ENCODE assay signal across 17 cellular contexts in the genomic region with DNA sequence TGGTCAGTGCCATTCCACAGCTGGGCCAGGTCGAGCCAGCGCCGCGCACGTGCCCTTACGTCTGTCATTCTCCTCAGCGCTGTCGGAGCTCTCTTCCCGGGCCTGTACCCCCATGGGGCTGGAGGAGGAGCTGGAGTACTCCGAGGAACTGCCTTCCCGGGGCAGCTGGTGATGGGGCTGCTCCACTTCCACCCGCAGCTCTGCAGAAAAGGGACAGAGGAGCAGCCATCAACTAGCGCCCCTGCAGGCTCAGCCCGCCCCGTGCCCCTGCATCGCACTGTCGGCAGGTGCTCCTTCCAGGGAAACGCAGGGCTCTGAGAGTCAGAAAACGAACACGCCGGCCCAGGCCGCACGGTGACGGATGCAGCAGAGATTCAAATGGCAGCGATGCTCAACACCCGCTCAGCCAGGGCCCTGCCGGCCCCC. TPM values are rescaled to one million over a fixed set of nuclear protein-coding genes. Genes with fewer than 3 reads are reported as not detected.
DNase-seq lines count a peak whose midpoint lies in the region; ATAC-seq and TF ChIP-seq lines count a peak whose summit lies in the region.
"Had no signal": no experiment of that assay in that cellular context is flagged by ENCODE, and none has a peak within 500 bp of the region (broad histone marks: within the 10 kb centered on the region; RNA-seq: fewer than 3 reads in every experiment).

No MANE protein-coding gene starts in this region.

- in situ Hi-C loops in G401 (cut with HindIII; ENCODE audit: low sequenced_read_pairs) = no loop called here

- peak overlapping the region; percentile 36 for H3K27ac Mint-ChIP-seq in activated CD4-positive, alpha-beta T cell treated with anti-CD3 and anti-CD28 coated beads, Interleukin-2, amount 10 ng/mL, durations not matched to agents 7 days and 5 days
- peak overlapping the region; percentile 64 for H3K27ac Mint-ChIP-seq in endothelial cell (ENCODE audit: unreplicated experiment)
- H3K27ac Mint-ChIP-seq: CD8-positive, alpha-beta T cell had no signal

- H3K4me1 Mint-ChIP-seq in activated CD4-positive, alpha-beta T cell treated with anti-CD3 and anti-CD28 coated beads, Interleukin-2, amount 10 ng/mL, durations not matched to agents 7 days and 5 days = no peaks in the 10 kb centered on the region
- no peaks in the 10 kb centered on the region for H3K4me1 Mint-ChIP-seq in endothelial cell (ENCODE audit: unreplicated experiment)
- H3K4me1 Mint-ChIP-seq: CD14-positive monocyte had no signal

- no peak for ATAC-seq in GM19455 (IDR thresholded peaks at IDR 0.05; ENCODE audit: unreplicated experiment)
- ATAC-seq: CD8-positive, alpha-beta T cell; HCT116 had no signal

- no peak for DNase-seq in activated CD4-positive, alpha-beta T cell treated with anti-CD3 and anti-CD28 coated beads, Interleukin-2, amount 10 ng/mL, durations not matched to agents 7 days and 5 days
- no peak for DNase-seq in activated CD4-positive, alpha-beta T cell treated with anti-CD3 and anti-CD28 coated beads for 48 hours
- DNase-seq in endothelial cell (ENCODE audit: low spot score) (no peak), posterior vena cava (ENCODE audit: low spot score) (peak; percentile 72), mucosa of gallbladder (ENCODE audit: low spot score) (no peak), G401 (ENCODE audit: low spot score) (no peak), Kasumi-1 (lab: John Stamatoyannopoulos, UW) (no peak)
- DNase-seq: CD8-positive, alpha-beta T cell; COR-L47; DMS153; DMS79 treated with DMSO at 0.1 percent for 48 hours; EL; GDM1; IMR-90 had no signal

- peaks cover 2% of the 10 kb centered on the region for H3K36me3 Mint-ChIP-seq in activated CD4-positive, alpha-beta T cell treated with anti-CD3 and anti-CD28 coated beads, Interleukin-2, amount 10 ng/mL, durations not matched to agents 7 days and 5 days (ENCODE audit: low read depth)
- peaks cover 38% of the 10 kb centered on the region for H3K36me3 Mint-ChIP-seq in endothelial cell (ENCODE audit: low read depth, unreplicated experiment)

- H3K9me3 Mint-ChIP-seq in activated CD4-positive, alpha-beta T cell treated with anti-CD3 and anti-CD28 coated beads, Interleukin-2, amount 10 ng/mL, durations not matched to agents 7 days and 5 days = no peaks in the 10 kb centered on the region
- H3K9me3 Mint-ChIP-seq in endothelial cell (ENCODE audit: unreplicated experiment) = no peaks in the 10 kb centered on the region
- H3K9me3 Mint-ChIP-seq: CD8-positive, alpha-beta T cell had no signal

- CTCF ChIA-PET in activated CD4-positive, alpha-beta T cell treated with anti-CD3 and anti-CD28 coated beads, Interleukin-2, amount 10 ng/mL, durations not matched to agents 7 days and 5 days (lab: Charles Lee) = interaction anchor here (1.2 kb wide), 1 partner anchor 18 kb away, joined by 7 read pairs; no protein-coding TSS in a partner anchor

- no peaks in the 10 kb centered on the region for H3K27me3 Mint-ChIP-seq in activated CD4-positive, alpha-beta T cell treated with anti-CD3 and anti-CD28 coated beads, Interleukin-2, amount 10 ng/mL, durations not matched to agents 7 days and 5 days
- peaks cover 6% of the 10 kb centered on the region for H3K27me3 Mint-ChIP-seq in endothelial cell (ENCODE audit: unreplicated experiment)

- intact Hi-C loops in posterior vena cava (cut with DNase I) = no loop called here

- no peak overlapping the region for H3K4me3 Mint-ChIP-seq in activated CD4-positive, alpha-beta T cell treated with anti-CD3 and anti-CD28 coated beads, Interleukin-2, amount 10 ng/mL, durations not matched to agents 7 days and 5 days
- H3K4me3 Mint-ChIP-seq in endothelial cell (ENCODE audit: unreplicated experiment) = no peak overlapping the region
- H3K4me3 Mint-ChIP-seq: CD14-positive monocyte; CD8-positive, alpha-beta T cell had no signal

- POLR2A ChIA-PET in activated CD4-positive, alpha-beta T cell treated with anti-CD3 and anti-CD28 coated beads, Interleukin-2, amount 10 ng/mL, durations not matched to agents 7 days and 5 days (lab: Charles Lee) = no interaction called here

- no peak for TF ChIP-seq CTCF in endothelial cell (IDR thresholded peaks at IDR 0.05; ENCODE audit: unreplicated experiment)

RNA-seq across cellular contexts. Expression of a gene that starts 20.9 kb away (rescaled TPM):
- total RNA-seq in activated CD4-positive, alpha-beta T cell treated with anti-CD3 and anti-CD28 coated beads, Interleukin-2, amount 10 ng/mL, durations not matched to agents 7 days and 5 days = 10 to 100 TPM; 50.5 to 55.4 TPM
- 71.6 TPM for total RNA-seq in endothelial cell (ENCODE audit: unreplicated experiment)
- 10 to 100 TPM; 51.2 to 52.2 TPM for total RNA-seq in posterior vena cava
- 55.9 TPM for total RNA-seq in mucosa of gallbladder
- total RNA-seq in G401 (2014; rRNA removed; shearing (Covaris generic)) = 26.7 and 40.8 TPM in 2 replicates

RNA-seq across cellular contexts. Expression of a gene that starts 29.4 kb away (rescaled TPM):
- 10 to 100 TPM; 27.4 to 30.6 TPM for total RNA-seq in activated CD4-positive, alpha-beta T cell treated with anti-CD3 and anti-CD28 coated beads, Interleukin-2, amount 10 ng/mL, durations not matched to agents 7 days and 5 days
- 13.5 TPM for total RNA-seq in endothelial cell (ENCODE audit: unreplicated experiment)
- 10 to 100 TPM; 50.4 to 58.5 TPM for total RNA-seq in posterior vena cava
- 36.7 TPM for total RNA-seq in mucosa of gallbladder
- total RNA-seq in G401 (2014; rRNA removed; shearing (Covaris generic)) = 11.9 and 15.4 TPM in 2 replicates
